Comparison of ENCODE assay signal across 8 cellular contexts in the genomic region with DNA sequence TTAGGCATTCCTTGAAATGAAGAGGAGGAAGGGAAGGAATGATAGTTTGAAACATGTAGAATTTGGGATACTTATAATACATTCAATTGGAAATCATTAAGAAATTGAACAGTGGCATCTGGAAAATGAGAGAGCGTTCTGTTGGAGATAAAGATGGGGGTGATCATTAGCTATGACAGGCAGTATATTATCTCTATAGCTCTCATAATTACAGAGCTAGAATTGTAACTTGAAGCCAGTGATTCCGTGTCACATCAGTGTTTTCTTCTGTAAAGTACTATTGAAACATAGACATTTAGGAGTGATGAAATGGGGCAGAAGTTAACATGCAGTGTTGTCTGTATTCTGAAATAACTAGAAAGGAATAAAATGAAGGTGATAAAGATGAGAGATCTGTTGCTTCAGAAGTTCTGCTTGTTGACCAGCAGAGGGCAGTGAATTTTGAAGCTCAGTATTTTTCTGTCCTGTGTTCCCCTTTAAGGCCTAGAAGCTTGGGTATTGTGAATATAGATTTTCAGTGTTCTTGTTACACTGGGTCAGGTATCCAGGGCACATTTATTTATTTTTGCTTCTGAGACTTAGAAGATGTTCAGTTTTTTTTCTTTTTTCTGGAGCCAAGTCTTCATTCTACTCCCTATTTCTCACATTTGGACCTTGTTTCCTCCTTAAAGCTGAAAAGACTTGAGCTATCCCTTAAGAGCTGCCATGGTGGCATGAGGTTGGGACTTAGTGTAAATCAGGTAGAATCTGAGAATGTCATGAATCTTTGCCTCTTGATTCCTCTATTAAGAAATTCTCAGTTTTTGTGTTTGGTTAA.
DNase-seq lines count a peak whose midpoint lies in the region; ATAC-seq, FAIRE-seq and TF ChIP-seq lines count a peak whose summit lies in the region.

No MANE protein-coding gene starts in this region.

- POLR2A ChIA-PET in HepG2 (lab: Yijun Ruan, JAX): no interaction called here

- H3K4me3 ChIP-seq in HepG2 (replicated peaks in 1 of 3; ENCODE audit: insufficient read depth in 1 of 3, low read depth in 2 of 3, low read length in 3 of 3) (no peak overlapping the region), uterus (no peak overlapping the region)

- TF ChIP-seq POLR2A in HepG2 (IDR thresholded peaks at IDR 0.05; ENCODE audit: insufficient read depth in 1 of 2, low read depth in 2 of 2, low read length in 2 of 2) (no peak), uterus (IDR thresholded peaks at IDR 0.05) (no peak)

- H3K9me3 ChIP-seq in HepG2 (ENCODE audit: low read length): no peaks in the 10 kb centered on the region
- no peaks in the 10 kb centered on the region for H3K9me3 ChIP-seq in uterus

- ATAC-seq in GM18868 (IDR thresholded peaks at IDR 0.05; ENCODE audit: unreplicated experiment): peak; percentile 89
- peak; percentile 70 for ATAC-seq in HG03196 (IDR thresholded peaks at IDR 0.05; ENCODE audit: unreplicated experiment)
- ATAC-seq in HepG2: peak; percentile 75

- DNase-seq in CD1c-positive myeloid dendritic cell (ENCODE audit: extremely low spot score): peak; percentile 55
- peak; percentile 60 for DNase-seq in NCI-H82 (lab: John Stamatoyannopoulos, UW)
- peak; percentile 44 for DNase-seq in cerebellum (ENCODE audit: low spot score)
- DNase-seq in HepG2 (ENCODE audit: low spot score): peak; percentile 35
- DNase-seq in uterus: no peak
- no peak for DNase-seq in activated CD4-positive, CD25-positive, alpha-beta regulatory T cell (lab: John Stamatoyannopoulos, UW)

- no peak overlapping the region for H3K9ac ChIP-seq in HepG2 (ENCODE audit: insufficient read depth, low read depth, low read length)

- intact Hi-C loops in HepG2 (cut with micrococcal nuclease; ENCODE audit: unreplicated experiment): loop anchor here (1.0 to 5.0 kb wide), 4 partner anchors 77 to 387 kb away; no protein-coding TSS in a partner anchor
- intact Hi-C loops in uterus (cut with DNase I; ENCODE audit: low total_unique reads): no loop called here

- in situ Hi-C loops in HepG2 (cut with HindIII; ENCODE audit: extremely low pct_ligation_motif_present, low pct_unique_long_range_greater_than_20kb): no loop called here

- H3K27me3 ChIP-seq in HepG2 (ENCODE audit: control insufficient read depth in 1 of 2, insufficient read depth in 2 of 2, low read length in 2 of 2) (no peaks in the 10 kb centered on the region), uterus (no peaks in the 10 kb centered on the region)

- CTCF ChIA-PET in HepG2 (lab: Yijun Ruan, JAX; ENCODE audit: low intra/inter-chr PET ratio, low total read pairs): interaction anchor here (0.9 to 2.3 kb wide), 2 partner anchors 266 to 388 kb away, joined by 4 to 7 read pairs; no protein-coding TSS in a partner anchor

- peak; percentile 21 for FAIRE-seq in HepG2 (lab: Jason Lieb, UNC)

- H2AFZ ChIP-seq in HepG2 (ENCODE audit: low read length): no peak overlapping the region

- peak; percentile 31; the same call in 1 of the 2 replicates for TF ChIP-seq RAD21 in HepG2 (CRISPR knock-in tag; IDR thresholded peaks at IDR 0.05)

- no peak for TF ChIP-seq EP300 in HepG2 (IDR thresholded peaks at IDR 0.05; ENCODE audit: low read depth in 2 of 2, low read length in 2 of 2)
- TF ChIP-seq EP300 in HepG2 (CRISPR knock-in tag; IDR thresholded peaks at IDR 0.05; ENCODE audit: borderline replicate concordance): no peak

- H3K36me3 ChIP-seq in HepG2 (replicated peaks in 1 of 2; ENCODE audit: control insufficient read depth in 1 of 2, insufficient read depth in 2 of 2, low read length in 2 of 2) (no peaks in the 10 kb centered on the region), uterus (no peaks in the 10 kb centered on the region)

- BruUV-seq in HepG2 (replicated peaks; lab: Mats Ljungman, UMichigan): no TSS peak

- no peak overlapping the region for H3K4me2 ChIP-seq in HepG2 (ENCODE audit: low read depth, low read length)

- H3K27ac ChIP-seq in HepG2 (ENCODE audit: extremely low read length, insufficient read depth, low read length): no peak overlapping the region
- no peak overlapping the region for H3K27ac ChIP-seq in uterus

- TF ChIP-seq CTCF in HepG2 (CRISPR knock-in tag; IDR thresholded peaks at IDR 0.05): peak; percentile 63
- TF ChIP-seq CTCF in uterus (IDR thresholded peaks at IDR 0.05): peak; percentile 53 to 68 (median 56)

- H3K79me2 ChIP-seq in HepG2 (ENCODE audit: insufficient read depth, low read length): no peaks in the 10 kb centered on the region

- peaks cover 15% of the 10 kb centered on the region for H3K4me1 ChIP-seq in HepG2 (ENCODE audit: insufficient read depth, low read length)
- H3K4me1 ChIP-seq in uterus: no peaks in the 10 kb centered on the region

- WGBS in HepG2 (ENCODE audit: low lambda C conversion rate): 12% methylated on average over 2 of the region's 2 CpGs

- no peaks in the 10 kb centered on the region for H4K20me1 ChIP-seq in HepG2 (ENCODE audit: insufficient read depth, low read length)

TF ChIP-seq in HepG2, 621 proteins besides CTCF, POLR2A, EP300 and RAD21:
- TF ChIP-seq ATF1 (CRISPR knock-in tag; IDR thresholded peaks at IDR 0.05): 0 out of 2 replicates have a peak, but pooled peaks have one; percentile 18
- TF ChIP-seq STAG1 (CRISPR knock-in tag; IDR thresholded peaks at IDR 0.05): peak; percentile 56
- no peak for TF ChIP-seq ZNF83 (CRISPR knock-in tag; IDR thresholded peaks at IDR 0.05; ENCODE audit: borderline replicate concordance)
- TF ChIP-seq SMC3 (IDR thresholded peaks at IDR 0.05; ENCODE audit: low read length): peak; percentile 67; the same call in 1 of the 2 replicates

Comparison
In these comparisons a context has a peak if more than half of its experiments do, and no peak if none do; other contexts are left out.
1. DNase-seq: peak in CD1c-positive myeloid dendritic cell (single experiment), NCI-H82 (single experiment), cerebellum (single experiment) and HepG2 (single experiment); none in uterus (0 of 2) and activated CD4-positive, CD25-positive, alpha-beta regulatory T cell (0 of 4).
2. Peak in every context shown above with its lines, with median percentiles within 50 percentile points of each other: ATAC-seq.